Comparison of ENCODE assay signal across 16 cellular contexts in the genomic region with DNA sequence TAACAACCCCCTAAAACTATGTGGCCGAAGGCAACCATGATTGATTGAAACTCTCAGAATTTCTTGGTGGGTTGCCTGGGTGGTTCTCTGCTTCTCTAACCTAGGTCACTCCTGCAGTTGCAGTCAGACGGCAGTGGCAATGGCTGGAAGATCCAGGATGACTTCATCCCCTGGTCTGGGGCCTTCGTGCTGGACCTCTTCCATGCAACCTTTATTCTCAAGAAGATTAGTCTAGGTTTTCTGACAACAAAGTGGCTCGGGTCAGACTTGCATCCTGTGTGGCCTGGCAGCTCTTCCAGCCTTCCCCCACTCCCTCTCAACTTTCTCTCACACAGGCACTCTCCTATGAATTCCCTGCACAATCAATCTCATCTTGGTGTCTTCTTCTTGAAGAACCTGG.
"Had no signal": no experiment of that assay in that cellular context is flagged by ENCODE, and none has a peak within 500 bp of the region (broad histone marks: within the 10 kb centered on the region; RNA-seq: fewer than 3 reads in every experiment).

No MANE protein-coding gene starts in this region.

- DNase-seq: cortex of kidney; dorsolateral prefrontal cortex; effector CD8-positive, alpha-beta T cell; foreskin keratinocyte; left colon; left ventricle myocardium superior; mesenchymal stem cell; midbrain; psoas muscle; retina; right lobe of liver; stimulated activated CD4-positive, alpha-beta T cell treated with anti-CD3 and anti-CD28 coated beads, Interleukin-4, amount 100 ng/mL, for 1 hour; stimulated activated CD8-positive, alpha-beta memory T cell treated with anti-CD3 and anti-CD28 coated beads, Interleukin-4, amount 100 ng/mL, for 48 hours; stimulated activated naive CD8-positive, alpha-beta T cell treated with anti-CD3 and anti-CD28 coated beads, Interleukin-15, Interleukin-2, amounts not matched to agents 100 U/mL and 50 U/mL, for 24 hours; thyroid gland had no signal

- ATAC-seq: foreskin keratinocyte; left colon; left ventricle myocardium superior; psoas muscle; right lobe of liver; stimulated activated effector memory CD8-positive, alpha-beta T cell treated with anti-CD3 and anti-CD28 coated beads, Interleukin-12 subunit alpha, Interleukin-12 subunit beta, amount 100 ng/mL, for 72 hours; stimulated activated naive CD8-positive, alpha-beta T cell treated with anti-CD3 and anti-CD28 coated beads, Interleukin-15, Interleukin-2, amounts not matched to agents 100 U/mL and 50 U/mL, for 24 hours had no signal
